ENCODE assay signal across 26 cellular contexts in the genomic region with DNA sequence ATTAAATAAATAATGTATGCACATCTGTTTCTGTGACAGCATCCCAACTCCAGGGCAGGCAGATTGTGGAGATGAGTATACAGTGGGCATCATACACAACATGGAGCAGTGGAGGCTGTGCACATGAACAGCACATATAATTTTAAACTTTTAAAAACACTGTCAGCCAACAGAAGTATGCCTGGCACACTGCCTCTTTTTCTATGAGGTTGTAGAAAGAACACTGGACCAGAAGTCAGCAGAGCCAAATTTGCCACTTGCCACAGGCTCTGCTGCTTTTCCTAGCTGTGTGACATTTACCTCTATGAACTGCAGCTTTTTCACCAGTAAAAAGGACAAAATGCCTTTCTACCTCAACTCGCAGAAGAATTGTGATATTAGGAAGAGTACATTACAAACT.
DNase-seq lines count a peak whose midpoint lies in the region; ATAC-seq and TF ChIP-seq lines count a peak whose summit lies in the region.
"Had no signal": no experiment of that assay in that cellular context is flagged by ENCODE, and none has a peak within 500 bp of the region (broad histone marks: within the 10 kb centered on the region; RNA-seq: fewer than 3 reads in every experiment).

No MANE protein-coding gene starts in this region.

- no peaks in the 10 kb centered on the region for H3K27me3 Mint-ChIP-seq in CD4-positive, alpha-beta T cell
- peaks cover 2% of the 10 kb centered on the region for H3K27me3 Mint-ChIP-seq in activated CD8-positive, alpha-beta T cell treated with anti-CD3 and anti-CD28 coated beads, Interleukin-2, amount 10 ng/mL, durations not matched to agents 7 days and 5 days (ENCODE audit: low read depth)
- H3K27me3 Mint-ChIP-seq: activated CD4-positive, alpha-beta memory T cell treated with anti-CD3 and anti-CD28 coated beads for 36 hours; IgD-negative memory B cell; memory B cell; T-cell had no signal

- POLR2A ChIA-PET in CD4-positive, alpha-beta T cell (lab: Charles Lee), result no interaction called here
- POLR2A ChIA-PET in activated CD8-positive, alpha-beta T cell treated with anti-CD3 and anti-CD28 coated beads, Interleukin-2, amount 10 ng/mL, durations not matched to agents 7 days and 5 days (lab: Charles Lee), result no interaction called here

- H3K36me3 ChIP-seq in skeletal muscle tissue (ENCODE audit: control insufficient read depth in 3 of 3, insufficient read depth in 3 of 3, low read length in 3 of 3), result peaks cover 0 to 6% (median 3%) of the 10 kb centered on the region in 3 donors
- H3K36me3 ChIP-seq: BLaER1 had no signal

- H3K4me1 Mint-ChIP-seq in CD4-positive, alpha-beta T cell (ENCODE audit: low read depth), result no peaks in the 10 kb centered on the region
- H3K4me1 Mint-ChIP-seq in activated CD8-positive, alpha-beta T cell treated with anti-CD3 and anti-CD28 coated beads, Interleukin-2, amount 10 ng/mL, durations not matched to agents 7 days and 5 days (ENCODE audit: low read depth), result no peaks in the 10 kb centered on the region
- H3K4me1 Mint-ChIP-seq: IgD-negative memory B cell, memory B cell, neural crest cell, T-cell had no signal

- ATAC-seq in Right ventricle myocardium inferior, result peak; percentile 78
- ATAC-seq in right cardiac atrium, result peak; percentile 77 to 80
- no peak for ATAC-seq in GM18861 (IDR thresholded peaks at IDR 0.05; ENCODE audit: unreplicated experiment)
- no peak for ATAC-seq in CD4-positive, alpha-beta T cell (ENCODE audit: poor library complexity)
- ATAC-seq in activated CD8-positive, alpha-beta T cell treated with anti-CD3 and anti-CD28 coated beads, Interleukin-2, amount 10 ng/mL, durations not matched to agents 7 days and 5 days, result no peak
- ATAC-seq: activated T-cell treated with anti-CD3 and anti-CD28 coated beads, Interleukin-2, amount 50 U/mL, for 4 hours; GM12878; T-cell had no signal

- no peaks in the 10 kb centered on the region for H3K9me3 Mint-ChIP-seq in CD4-positive, alpha-beta T cell
- H3K9me3 Mint-ChIP-seq in activated CD8-positive, alpha-beta T cell treated with anti-CD3 and anti-CD28 coated beads, Interleukin-2, amount 10 ng/mL, durations not matched to agents 7 days and 5 days (ENCODE audit: insufficient read depth), result no peaks in the 10 kb centered on the region
- H3K9me3 Mint-ChIP-seq: activated CD4-positive, alpha-beta memory T cell treated with anti-CD3 and anti-CD28 coated beads for 36 hours; activated T-cell treated with anti-CD3 and anti-CD28 coated beads, Interleukin-2, amount 50 U/mL, for 4 hours; IgD-negative memory B cell; memory B cell; neural crest cell; T-cell had no signal

- 37% methylated on average over 1 of the region's 1 CpG for WGBS in right cardiac atrium

- H3K4me3 ChIP-seq in right cardiac atrium (ENCODE audit: low read length) (no peak overlapping the region), skeletal muscle tissue (ENCODE audit: low read length in 3 of 3) (no peak overlapping the region)
- H3K4me3 ChIP-seq: BLaER1, dorsolateral prefrontal cortex, GM12878 had no signal

- DNase-seq in Right ventricle myocardium inferior (ENCODE audit: missing footprints), result no peak
- no peak for DNase-seq in cardiac septum (ENCODE audit: low spot score)
- peak in 1 of 3 donors; percentile 27 for DNase-seq in right cardiac atrium
- DNase-seq in NCI-H1436 (lab: John Stamatoyannopoulos, UW), result no peak
- no peak for DNase-seq in CD4-positive, alpha-beta T cell
- no peak for DNase-seq in activated CD8-positive, alpha-beta T cell treated with anti-CD3 and anti-CD28 coated beads, Interleukin-2, amount 10 ng/mL, durations not matched to agents 7 days and 5 days
- DNase-seq: 8988T; activated CD4-positive, alpha-beta memory T cell treated with anti-CD3 and anti-CD28 coated beads for 36 hours; activated naive CD4-positive, alpha-beta T cell treated with anti-CD3 and anti-CD28 coated beads, Interleukin-2, amount 50 U/mL, for 16 hours; activated T-cell treated with anti-CD3 and anti-CD28 coated beads, Interleukin-2, amount 50 U/mL, for 4 hours; dorsolateral prefrontal cortex; GF-D8; NCI-H187 treated with DMSO at 0.1 percent for 48 hours; NCI-H446; stimulated activated naive CD4-positive, alpha-beta T cell treated with Interleukin-2 at 50 U/mL for 16 hours; T-cell had no signal

- H3K9me3 ChIP-seq in right cardiac atrium (ENCODE audit: control insufficient read depth, low read length) (no peaks in the 10 kb centered on the region), skeletal muscle tissue (ENCODE audit: control insufficient read depth in 3 of 3, low read length in 3 of 3) (no peaks in the 10 kb centered on the region)
- no peaks in the 10 kb centered on the region for H3K9me3 ChIP-seq in CD4-positive, alpha-beta T cell (ENCODE audit: control insufficient read depth, low read length)

- peaks cover 3% of the 10 kb centered on the region for H3K4me1 ChIP-seq in right cardiac atrium (ENCODE audit: control insufficient read depth, insufficient read depth, low read length)
- H3K4me1 ChIP-seq in skeletal muscle tissue (ENCODE audit: control insufficient read depth in 3 of 3, insufficient read depth in 3 of 3, low read length in 3 of 3), result peaks cover 0 to 11% (median 9%) of the 10 kb centered on the region in 3 donors
- H3K4me1 ChIP-seq: BLaER1 had no signal

- H3K9ac ChIP-seq in skeletal muscle tissue (ENCODE audit: low read depth in 1 of 3, low read length in 3 of 3), result peak overlapping the region in 1 of 3 donors; percentile 28
- H3K9ac ChIP-seq: BLaER1 had no signal

- no peak for TF ChIP-seq CTCF in CD4-positive, alpha-beta T cell (IDR thresholded peaks at IDR 0.05)

- intact Hi-C loops in Right ventricle myocardium inferior (cut with DNase I) (no loop called here), cardiac septum (cut with DNase I) (no loop called here), right cardiac atrium (cut with DNase I) (no loop called here)
- intact Hi-C loops in CD4-positive, alpha-beta T cell (cut with DNase I, micrococcal nuclease), result no loop called here

- H3K27ac ChIP-seq in right cardiac atrium (ENCODE audit: low read length), result peak overlapping the region; percentile 77
- peak overlapping the region; percentile 75 for H3K27ac ChIP-seq in skeletal muscle tissue (ENCODE audit: low read depth, low read length)
- H3K27ac ChIP-seq in CD4-positive, alpha-beta T cell (ENCODE audit: low read depth, low read length), result no peak overlapping the region
- H3K27ac ChIP-seq: BLaER1, epithelial cell of prostate, HL-60, VCaP had no signal

- no peak overlapping the region for H3K27ac Mint-ChIP-seq in CD4-positive, alpha-beta T cell
- H3K27ac Mint-ChIP-seq in activated CD8-positive, alpha-beta T cell treated with anti-CD3 and anti-CD28 coated beads, Interleukin-2, amount 10 ng/mL, durations not matched to agents 7 days and 5 days, result no peak overlapping the region
- H3K27ac Mint-ChIP-seq: activated CD4-positive, alpha-beta memory T cell treated with anti-CD3 and anti-CD28 coated beads for 36 hours; IgD-negative memory B cell; memory B cell; T-cell had no signal

- H3K36me3 Mint-ChIP-seq in CD4-positive, alpha-beta T cell (ENCODE audit: low read depth), result peaks cover 15% of the 10 kb centered on the region
- H3K36me3 Mint-ChIP-seq in activated CD8-positive, alpha-beta T cell treated with anti-CD3 and anti-CD28 coated beads, Interleukin-2, amount 10 ng/mL, durations not matched to agents 7 days and 5 days (ENCODE audit: low read depth), result no peaks in the 10 kb centered on the region
- H3K36me3 Mint-ChIP-seq: activated CD4-positive, alpha-beta memory T cell treated with anti-CD3 and anti-CD28 coated beads for 36 hours had no signal

- CTCF ChIA-PET in CD4-positive, alpha-beta T cell (lab: Charles Lee), result no interaction called here
- CTCF ChIA-PET in activated CD8-positive, alpha-beta T cell treated with anti-CD3 and anti-CD28 coated beads, Interleukin-2, amount 10 ng/mL, durations not matched to agents 7 days and 5 days (lab: Charles Lee), result no interaction called here

- H3K27me3 ChIP-seq in right cardiac atrium (ENCODE audit: control insufficient read depth, insufficient read depth), result no peaks in the 10 kb centered on the region
- H3K27me3 ChIP-seq in skeletal muscle tissue (ENCODE audit: control insufficient read depth in 3 of 3, insufficient read depth in 3 of 3, low read length in 3 of 3), result no peaks in the 10 kb centered on the region
- H3K27me3 ChIP-seq in CD4-positive, alpha-beta T cell (ENCODE audit: control insufficient read depth, insufficient read depth, low read length), result no peaks in the 10 kb centered on the region
- H3K27me3 ChIP-seq: BLaER1, dorsolateral prefrontal cortex had no signal

- H3K4me3 Mint-ChIP-seq in CD4-positive, alpha-beta T cell, result no peak overlapping the region
- no peak overlapping the region for H3K4me3 Mint-ChIP-seq in activated CD8-positive, alpha-beta T cell treated with anti-CD3 and anti-CD28 coated beads, Interleukin-2, amount 10 ng/mL, durations not matched to agents 7 days and 5 days
- H3K4me3 Mint-ChIP-seq: activated CD4-positive, alpha-beta memory T cell treated with anti-CD3 and anti-CD28 coated beads for 36 hours; activated T-cell treated with anti-CD3 and anti-CD28 coated beads, Interleukin-2, amount 50 U/mL, for 4 hours; IgD-negative memory B cell; memory B cell; neural crest cell; T-cell had no signal

Comparison
In these comparisons a context has a peak if more than half of its experiments do, and no peak if none do; other contexts are left out.
1. ATAC-seq: peak in Right ventricle myocardium inferior (single experiment) and right cardiac atrium (2 of 2); none in GM18861 (single experiment), CD4-positive, alpha-beta T cell (single experiment) and activated CD8-positive, alpha-beta T cell treated with anti-CD3 and anti-CD28 coated beads, Interleukin-2, amount 10 ng/mL, durations not matched to agents 7 days and 5 days (single experiment).